ENCODE assay signal across 8 cellular contexts in the genomic region with DNA sequence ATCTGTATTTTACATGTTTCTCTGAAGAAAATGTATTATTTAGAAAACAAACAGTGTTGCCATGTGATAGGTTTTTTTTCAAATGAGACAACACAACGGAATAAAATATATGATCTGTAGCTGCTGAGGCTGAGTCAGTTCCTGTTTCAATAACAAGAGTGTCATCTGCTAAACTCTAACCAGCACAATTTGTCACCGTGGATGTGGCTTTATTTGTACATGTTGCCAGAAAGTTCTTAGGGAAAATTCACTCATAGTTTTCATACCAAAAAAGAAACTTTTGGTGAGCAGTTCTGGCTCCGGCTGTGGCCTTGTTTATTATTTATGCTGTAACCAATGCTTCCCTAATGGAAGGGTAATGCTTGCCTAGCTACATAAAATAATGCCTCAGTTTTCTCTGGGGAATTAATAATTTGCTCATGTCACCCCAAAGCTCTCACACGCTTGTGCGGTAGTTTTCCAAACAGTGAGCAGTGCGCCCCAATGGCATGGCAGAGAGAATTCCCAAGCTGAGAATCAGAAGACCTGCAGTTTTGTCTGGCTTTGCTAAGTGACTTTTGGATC. TPM values are rescaled to one million over a fixed set of nuclear protein-coding genes. Genes with fewer than 3 reads are reported as not detected.
DNase-seq lines count a peak whose midpoint lies in the region; FAIRE-seq and TF ChIP-seq lines count a peak whose summit lies in the region.

No MANE protein-coding gene starts in this region.

- 42 to 54% methylated on average over 6 of the region's 6 CpGs for WGBS in esophagus squamous epithelium, 2 donors
- WGBS in sigmoid colon, 2 donors: 50 to 61% methylated on average over 6 of the region's 6 CpGs

- no peak for TF ChIP-seq POLR2A in esophagus squamous epithelium (IDR thresholded peaks at IDR 0.05)
- TF ChIP-seq POLR2A in sigmoid colon (IDR thresholded peaks at IDR 0.05): no peak

- peak overlapping the region; percentile 73 to 95 (median 92) for H3K27ac ChIP-seq in esophagus squamous epithelium
- H3K27ac ChIP-seq in sigmoid colon: peak overlapping the region; percentile 62 to 78 (median 69)

- peak; percentile 56 for FAIRE-seq in GM19239 (lab: Jason Lieb, UNC)

- H3K36me3 ChIP-seq in esophagus squamous epithelium (no peaks in the 10 kb centered on the region), sigmoid colon (no peaks in the 10 kb centered on the region)

- intact Hi-C loops in esophagus squamous epithelium (cut with DNase I): no loop called here
- intact Hi-C loops in sigmoid colon (cut with DNase I): no loop called here

- H3K27me3 ChIP-seq in esophagus squamous epithelium (no peaks in the 10 kb centered on the region), sigmoid colon (no peaks in the 10 kb centered on the region)

- H3K9me3 ChIP-seq in esophagus squamous epithelium (no peaks in the 10 kb centered on the region), sigmoid colon (no peaks in the 10 kb centered on the region)

- H3K4me3 ChIP-seq in esophagus squamous epithelium: peak overlapping the region in 1 of 4 donors; percentile 28
- no peak overlapping the region for H3K4me3 ChIP-seq in sigmoid colon

- peak in 1 of 4 donors; percentile 48 for TF ChIP-seq EP300 in sigmoid colon (IDR thresholded peaks at IDR 0.05)

- peaks cover 29 to 53% (median 32%) of the 10 kb centered on the region in 3 donors for H3K4me1 ChIP-seq in esophagus squamous epithelium
- peaks cover 0 to 41% (median 16%) of the 10 kb centered on the region in 4 donors for H3K4me1 ChIP-seq in sigmoid colon

- in situ Hi-C loops in KBM-7 (cut with MboI; ENCODE audit: low pct_unique_long_range_greater_than_20kb, low sequenced_read_pairs): no loop called here

- peak; percentile 56 for DNase-seq in Ammon's horn (ENCODE audit: low spot score)
- DNase-seq in GM19239 (ENCODE audit: insufficient read length, low spot score): no peak
- peak; percentile 74 for DNase-seq in KBM-7
- peak; percentile 66 to 70 for DNase-seq in activated CD4-positive, alpha-beta T cell treated with anti-CD3 and anti-CD28 coated beads for 4 hours
- no peak for DNase-seq in esophagus squamous epithelium (lab: John Stamatoyannopoulos, UW)
- no peak for DNase-seq in sigmoid colon
- DNase-seq in cerebellar cortex (ENCODE audit: low spot score): no peak
- no peak for DNase-seq in cerebellum (ENCODE audit: low spot score)

- TF ChIP-seq CTCF in esophagus squamous epithelium (IDR thresholded peaks at IDR 0.05) (no peak), sigmoid colon (IDR thresholded peaks at IDR 0.05) (no peak)

RNA-seq across cellular contexts. Expression of gene KLF6, which starts 20.3 kb away (rescaled TPM):
- total RNA-seq in esophagus squamous epithelium: 10 to 100 TPM; 39.6 to 91.2 (median 74.2) TPM
- 100 to 1,000 TPM in 2 of 4 donors, 10 to 100 TPM in 2; 50.3 to 116 (median 85.8) TPM for total RNA-seq in sigmoid colon
- 100 to 1,000 TPM in 1 of 3 donors, 10 to 100 TPM in 2; 73.3 to 137 (median 91.6) TPM for polyA plus RNA-seq in sigmoid colon
- total RNA-seq in cerebellum: 35.0 TPM

Comparison
In these comparisons a context has a peak if more than half of its experiments do, and no peak if none do; other contexts are left out.
1. DNase-seq: peak in Ammon's horn (single experiment), KBM-7 (single experiment) and activated CD4-positive, alpha-beta T cell treated with anti-CD3 and anti-CD28 coated beads for 4 hours (2 of 2); none in GM19239 (single experiment), esophagus squamous epithelium (single experiment), sigmoid colon (single experiment), cerebellar cortex (single experiment) and cerebellum (single experiment).